ENCODE assay signal across 7 cellular contexts in genomic region chr4:75954811-75955210, GRCh38. TPM values are rescaled to one million over a fixed set of nuclear protein-coding genes. Genes with fewer than 3 reads are reported as not detected.
"Had no signal": no experiment of that assay in that cellular context is flagged by ENCODE, and none has a peak within 500 bp of the region (broad histone marks: within the 10 kb centered on the region; RNA-seq: fewer than 3 reads in every experiment).

No MANE protein-coding gene starts in this region.

RNA-seq across cellular contexts. Expression of gene CXCL9, which starts 52.5 kb away (rescaled TPM):
- total RNA-seq: GM23248, H4, H7, HepG2, HFFc6, HT1080 had no signal
- polyA plus RNA-seq: GM23248, HepG2, IgD-negative memory B cell had no signal

RNA-seq across cellular contexts. Expression of gene PPEF2, which starts 52.6 kb away (rescaled TPM):
- total RNA-seq: GM23248, H4, H7, HepG2, HFFc6, HT1080 had no signal
- polyA plus RNA-seq: GM23248, IgD-negative memory B cell had no signal
